ENCODE assay signal across 13 cellular contexts in the genomic region with DNA sequence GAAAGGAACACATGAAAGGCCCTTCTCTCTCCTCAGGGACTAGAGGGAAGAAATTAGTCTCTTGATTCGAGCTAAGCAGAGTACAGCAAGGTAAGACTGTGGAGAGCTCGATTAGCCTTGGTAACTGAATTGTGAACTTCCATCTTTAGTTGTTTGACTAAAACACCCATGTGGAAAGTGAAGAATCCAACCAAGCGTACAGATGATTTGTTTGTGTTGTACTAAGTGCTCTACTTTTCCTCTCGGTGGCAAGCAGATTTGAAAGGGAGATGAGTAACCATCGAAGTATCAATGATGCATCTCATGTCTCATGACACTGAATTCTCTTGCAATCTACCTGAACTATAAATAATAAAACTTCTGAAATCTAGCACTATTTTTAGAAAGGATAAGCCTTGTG.
DNase-seq lines count a peak whose midpoint lies in the region; ATAC-seq and TF ChIP-seq lines count a peak whose summit lies in the region.
"Had no signal": no experiment of that assay in that cellular context is flagged by ENCODE, and none has a peak within 500 bp of the region (broad histone marks: within the 10 kb centered on the region; RNA-seq: fewer than 3 reads in every experiment).

No MANE protein-coding gene starts in this region.

- TF ChIP-seq CTCF in osteocyte (IDR thresholded peaks at IDR 0.05) = no peak
- no peak for TF ChIP-seq CTCF in GM13977 (IDR thresholded peaks at IDR 0.05; ENCODE audit: extremely low read depth, insufficient read depth, missing control alignments)
- no peak for TF ChIP-seq CTCF in foreskin fibroblast (IDR thresholded peaks at IDR 0.05; ENCODE audit: low read depth, low read length)

- no peaks in the 10 kb centered on the region for H3K36me3 Mint-ChIP-seq in osteocyte (ENCODE audit: unreplicated experiment)
- H3K36me3 Mint-ChIP-seq: stimulated activated effector memory CD8-positive, alpha-beta T cell treated with anti-CD3 and anti-CD28 coated beads, Interleukin-12 subunit alpha, Interleukin-12 subunit beta, amount 100 ng/mL, for 72 hours had no signal

- H3K4me3 Mint-ChIP-seq in osteocyte (ENCODE audit: unreplicated experiment) = no peak overlapping the region
- H3K4me3 Mint-ChIP-seq: stimulated activated effector memory CD8-positive, alpha-beta T cell treated with anti-CD3 and anti-CD28 coated beads, Interleukin-12 subunit alpha, Interleukin-12 subunit beta, amount 100 ng/mL, for 72 hours had no signal

- H3K4me3 ChIP-seq in foreskin fibroblast (ENCODE audit: low read depth in 1 of 2, low read length in 2 of 2) = no peak overlapping the region

- DNase-seq in DMS79 treated with DMSO at 0.1 percent for 48 hours (lab: John Stamatoyannopoulos, UW) (peak; percentile 38), NCI-H526 treated with DMSO at 0.1 percent for 48 hours (lab: John Stamatoyannopoulos, UW) (peak; percentile 96), osteocyte (ENCODE audit: extremely low spot score, unreplicated experiment) (no peak), GM13977 (ENCODE audit: low spot score) (no peak), foreskin fibroblast (no peak), NCI-H2029 (lab: John Stamatoyannopoulos, UW) (no peak)
- DNase-seq: activated CD4-positive, alpha-beta T cell treated with anti-CD3 and anti-CD28 coated beads, Interleukin-2, amount 50 U/mL, for 4 hours; effector CD4-positive, alpha-beta T cell; hypothalamus had no signal

- no peak overlapping the region for H3K27ac Mint-ChIP-seq in osteocyte (ENCODE audit: unreplicated experiment)
- H3K27ac Mint-ChIP-seq: stimulated activated effector memory CD8-positive, alpha-beta T cell treated with anti-CD3 and anti-CD28 coated beads, Interleukin-12 subunit alpha, Interleukin-12 subunit beta, amount 100 ng/mL, for 72 hours had no signal

- ATAC-seq in GM19438 (IDR thresholded peaks at IDR 0.05; ENCODE audit: low read depth, unreplicated experiment) (peak; percentile 75), HG02981 (IDR thresholded peaks at IDR 0.05; ENCODE audit: unreplicated experiment) (peak; percentile 47)
- ATAC-seq: HCT116; stimulated activated effector memory CD8-positive, alpha-beta T cell treated with anti-CD3 and anti-CD28 coated beads, Interleukin-12 subunit alpha, Interleukin-12 subunit beta, amount 100 ng/mL, for 72 hours had no signal

- peaks cover 32% of the 10 kb centered on the region for H3K4me1 Mint-ChIP-seq in osteocyte (ENCODE audit: unreplicated experiment)
- H3K4me1 Mint-ChIP-seq: stimulated activated effector memory CD8-positive, alpha-beta T cell treated with anti-CD3 and anti-CD28 coated beads, Interleukin-12 subunit alpha, Interleukin-12 subunit beta, amount 100 ng/mL, for 72 hours had no signal

- in situ Hi-C loops in GM13977 (cut with MboI; ENCODE audit: low pct_unique_long_range_greater_than_20kb, low sequenced_read_pairs, unreplicated experiment) = no loop called here

- H3K9me3 Mint-ChIP-seq in osteocyte (ENCODE audit: unreplicated experiment) = no peaks in the 10 kb centered on the region

- peaks cover 16% of the 10 kb centered on the region for H3K27me3 Mint-ChIP-seq in osteocyte (ENCODE audit: unreplicated experiment)

Comparison
In these comparisons a context has a peak if more than half of its experiments do, and no peak if none do; other contexts are left out.
1. DNase-seq: peak in DMS79 treated with DMSO at 0.1 percent for 48 hours (single experiment) and NCI-H526 treated with DMSO at 0.1 percent for 48 hours (single experiment); none in osteocyte (single experiment), GM13977 (single experiment), foreskin fibroblast (0 of 2) and NCI-H2029 (single experiment).